Comparison of ENCODE assay signal across 8 cellular contexts in genomic region chr19:8423821-8424223, GRCh38. TPM values are rescaled to one million over a fixed set of nuclear protein-coding genes. Genes with fewer than 3 reads are reported as not detected.
DNase-seq lines count a peak whose midpoint lies in the region; TF ChIP-seq lines count a peak whose summit lies in the region.

No MANE protein-coding gene starts in this region.

- TF ChIP-seq CTCF in mammary epithelial cell (conservative IDR thresholded peaks at IDR 0.05 in 1 of 2, IDR thresholded peaks at IDR 0.05 in 1 of 2; ENCODE audit: extremely low read depth in 1 of 2, insufficient read depth in 1 of 2, low read depth in 1 of 2, low read length in 2 of 2): no peak
- no peak for TF ChIP-seq CTCF in kidney epithelial cell (IDR thresholded peaks at IDR 0.05; ENCODE audit: insufficient read depth, low read length, poor library complexity, severe bottlenecking)

- peak overlapping the region; percentile 38 for H3K27ac ChIP-seq in CD8-positive, alpha-beta memory T cell (ENCODE audit: low read depth, low read length)
- H3K27ac ChIP-seq in mammary epithelial cell (ENCODE audit: insufficient read depth, low read depth, low read length) (no peak overlapping the region), subcutaneous abdominal adipose tissue (ENCODE audit: low read depth, low read length) (peak overlapping the region; percentile 94)

- H3K27ac Mint-ChIP-seq in CD8-positive, alpha-beta memory T cell: no peak overlapping the region

- dilution Hi-C loops in mammary epithelial cell (cut with HindIII; ENCODE audit: low sequenced_read_pairs): no loop called here

- H3K4me1 Mint-ChIP-seq in CD8-positive, alpha-beta memory T cell: no peaks in the 10 kb centered on the region

- intact Hi-C loops in mammary epithelial cell (cut with micrococcal nuclease): no loop called here

- no peak overlapping the region for H3K4me3 ChIP-seq in CD8-positive, alpha-beta memory T cell (ENCODE audit: low read length)
- no peak overlapping the region for H3K4me3 ChIP-seq in mammary epithelial cell (replicated peaks in 1 of 3; ENCODE audit: insufficient read depth in 1 of 3, low read depth in 2 of 3, low read length in 3 of 3)
- no peak overlapping the region for H3K4me3 ChIP-seq in kidney epithelial cell (ENCODE audit: low read depth, low read length)
- peak overlapping the region in 4 of 5 donors; percentile 36 to 55 (median 52) for H3K4me3 ChIP-seq in subcutaneous abdominal adipose tissue (ENCODE audit: low read depth in 1 of 5, low read length in 5 of 5)

- H2AFZ ChIP-seq in mammary epithelial cell (ENCODE audit: low read depth, low read length): peak overlapping the region; percentile 17

- no peaks in the 10 kb centered on the region for H3K36me3 ChIP-seq in CD8-positive, alpha-beta memory T cell (ENCODE audit: insufficient read depth, low read length)
- H3K36me3 ChIP-seq in mammary epithelial cell (ENCODE audit: insufficient read depth, low read length) (no peaks in the 10 kb centered on the region), kidney epithelial cell (ENCODE audit: control insufficient read depth, insufficient read depth, low read length) (peaks cover 4% of the 10 kb centered on the region), subcutaneous abdominal adipose tissue (ENCODE audit: control insufficient read depth in 5 of 5, insufficient read depth in 5 of 5, low read length in 5 of 5) (peaks cover 0 to 23% (median 16%) of the 10 kb centered on the region in 5 donors)

- BruUV-seq in mammary epithelial cell (replicated peaks; lab: Mats Ljungman, UMichigan): no TSS peak

- no peaks in the 10 kb centered on the region for H4K20me1 ChIP-seq in mammary epithelial cell (ENCODE audit: insufficient read depth, low read length)

- CTCF ChIA-PET in CD8-positive, alpha-beta memory T cell (lab: Charles Lee): interaction anchor here (1.1 to 3.8 kb wide), 4 partner anchors 11 to 156 kb away, joined by 3 to 10 read pairs (median 4); partner anchors contain the start of gene MARCHF2
- CTCF ChIA-PET in mammary epithelial cell (lab: Charles Lee; ENCODE audit: low non-redundant PET): interaction anchor here (0.6 kb wide), 3 partner anchors 82 to 1410 kb away, joined by 3 to 17 read pairs (median 7); no protein-coding TSS in a partner anchor

- POLR2A ChIA-PET in CD8-positive, alpha-beta memory T cell (lab: Charles Lee): interaction anchor here (0.7 kb wide), 1 partner anchor 10 kb away, joined by 4 read pairs; the partner anchor contains the start of gene MARCHF2

- no peaks in the 10 kb centered on the region for H3K79me2 ChIP-seq in mammary epithelial cell (ENCODE audit: insufficient read depth, low read length)

- no peaks in the 10 kb centered on the region for H3K4me1 ChIP-seq in CD8-positive, alpha-beta memory T cell (ENCODE audit: insufficient read depth, low read length)
- peaks cover 10% of the 10 kb centered on the region for H3K4me1 ChIP-seq in mammary epithelial cell (ENCODE audit: insufficient read depth, low read length)
- peaks cover 6 to 30% (median 22%) of the 10 kb centered on the region in 5 donors for H3K4me1 ChIP-seq in subcutaneous abdominal adipose tissue (ENCODE audit: control insufficient read depth in 5 of 5, insufficient read depth in 5 of 5, low read length in 5 of 5)

- peaks cover 0 to 33% (median 5%) of the 10 kb centered on the region in 3 donors for H3K36me3 Mint-ChIP-seq in CD8-positive, alpha-beta memory T cell

- 5% methylated on average over 4 of the region's 9 CpGs for whole genome bisulfite sequencing in mammary epithelial cell (ENCODE audit: low coverage, missing lambda C conversion rate)

- H3K9me3 Mint-ChIP-seq in CD8-positive, alpha-beta memory T cell: no peaks in the 10 kb centered on the region

- no peak for DNase-seq in CD8-positive, alpha-beta memory T cell
- DNase-seq in MV-4-11 (lab: John Stamatoyannopoulos, UW) (peak; percentile 99), mammary epithelial cell (peak; percentile 93), kidney epithelial cell (ENCODE audit: low read depth) (peak; percentile 96), activated gamma-delta T cell (lab: John Stamatoyannopoulos, UW) (no peak)
- DNase-seq in stimulated activated CD8-positive, alpha-beta memory T cell treated with anti-CD3 and anti-CD28 coated beads, Interleukin-4, amount 100 ng/mL, for 48 hours: no peak
- DNase-seq in activated naive CD4-positive, alpha-beta T cell treated with Interleukin-2 at 50 U/mL for 16 hours: no peak

- H3K4me3 Mint-ChIP-seq in CD8-positive, alpha-beta memory T cell: no peak overlapping the region

- H3K9ac ChIP-seq in mammary epithelial cell (ENCODE audit: insufficient read depth, low read length): no peak overlapping the region
- H3K9ac ChIP-seq in subcutaneous abdominal adipose tissue (ENCODE audit: low read length in 5 of 5): peak overlapping the region; percentile 48 to 77 (median 68)

- no peaks in the 10 kb centered on the region for H3K27me3 ChIP-seq in CD8-positive, alpha-beta memory T cell (ENCODE audit: insufficient read depth, low read length, poor library complexity, severe bottlenecking)
- H3K27me3 ChIP-seq in mammary epithelial cell (ENCODE audit: insufficient read depth, low read length) (no peaks in the 10 kb centered on the region), kidney epithelial cell (ENCODE audit: control insufficient read depth, insufficient read depth, low read length) (no peaks in the 10 kb centered on the region), subcutaneous abdominal adipose tissue (ENCODE audit: control insufficient read depth in 5 of 5, insufficient read depth in 4 of 5, low read length in 5 of 5) (no peaks in the 10 kb centered on the region)

- in situ Hi-C loops in mammary epithelial cell (cut with MboI; ENCODE audit: low sequenced_read_pairs in 2 of 2): no loop called here

- H3K9me3 ChIP-seq in CD8-positive, alpha-beta memory T cell (ENCODE audit: low read length): no peaks in the 10 kb centered on the region
- H3K9me3 ChIP-seq in mammary epithelial cell (replicated peaks; ENCODE audit: insufficient read depth, low read length): no peaks in the 10 kb centered on the region
- H3K9me3 ChIP-seq in subcutaneous abdominal adipose tissue (ENCODE audit: control insufficient read depth in 5 of 5, low read length in 5 of 5): no peaks in the 10 kb centered on the region

- no peak overlapping the region for H3K4me2 ChIP-seq in mammary epithelial cell (ENCODE audit: insufficient read depth, low read depth, low read length)

- no peaks in the 10 kb centered on the region for H3K27me3 Mint-ChIP-seq in CD8-positive, alpha-beta memory T cell

RNA-seq across cellular contexts. Expression of gene MARCHF2, which starts 10.7 kb away (rescaled TPM):
- total RNA-seq in CD8-positive, alpha-beta memory T cell: 10 to 100 TPM; 13.1 to 14.1 TPM
- 51.0 TPM for polyA plus RNA-seq in CD8-positive, alpha-beta memory T cell
- 10 to 100 TPM; 21.9 to 48.3 TPM for total RNA-seq in mammary epithelial cell
- polyA plus RNA-seq in mammary epithelial cell: 22.4 TPM
- 33.3 TPM for polyA minus RNA-seq in mammary epithelial cell
- total RNA-seq in kidney epithelial cell: 75.0 and 95.9 TPM in 2 replicates

RNA-seq across cellular contexts. Expression of gene HNRNPM, which starts 21.0 kb away (rescaled TPM):
- total RNA-seq in CD8-positive, alpha-beta memory T cell: 100 to 1,000 TPM; 336 to 338 TPM
- polyA plus RNA-seq in CD8-positive, alpha-beta memory T cell: 311 TPM
- 100 to 1,000 TPM in 1 of 2 donors, 10 to 100 TPM in 1; 29.2 to 164 TPM for total RNA-seq in mammary epithelial cell
- 116 TPM for polyA plus RNA-seq in mammary epithelial cell
- 100.0 TPM for polyA minus RNA-seq in mammary epithelial cell
- 97.1 and 115 TPM in 2 replicates for total RNA-seq in kidney epithelial cell

RNA-seq across cellular contexts. Expression of gene RAB11B, which starts 33.7 kb away (rescaled TPM):
- total RNA-seq in CD8-positive, alpha-beta memory T cell: 10 to 100 TPM; 61.7 to 69.7 TPM
- polyA plus RNA-seq in CD8-positive, alpha-beta memory T cell: 87.4 TPM
- total RNA-seq in mammary epithelial cell (10 to 100 TPM; 24.0 to 88.3 TPM), kidney epithelial cell (58.2 and 69.8 TPM in 2 replicates)
- polyA plus RNA-seq in mammary epithelial cell: 47.7 TPM
- 14.4 TPM for polyA minus RNA-seq in mammary epithelial cell

RNA-seq across cellular contexts. Expression of gene ANGPTL4, which starts 59.9 kb away (rescaled TPM):
- not detected for total RNA-seq in CD8-positive, alpha-beta memory T cell
- polyA plus RNA-seq in CD8-positive, alpha-beta memory T cell: 0.28 TPM
- total RNA-seq in mammary epithelial cell (100 to 1,000 TPM in 1 of 2 donors, 10 to 100 TPM in 1; 75.8 to 294 TPM), kidney epithelial cell (22.4 and 31.4 TPM in 2 replicates)
- polyA plus RNA-seq in mammary epithelial cell: 551 TPM
- 208 TPM for polyA minus RNA-seq in mammary epithelial cell

Comparison
In these comparisons a context has a peak if more than half of its experiments do, and no peak if none do; other contexts are left out.
1. DNase-seq: peak in MV-4-11 (single experiment), mammary epithelial cell (single experiment) and kidney epithelial cell (single experiment); none in CD8-positive, alpha-beta memory T cell (0 of 5), activated gamma-delta T cell (single experiment), stimulated activated CD8-positive, alpha-beta memory T cell treated with anti-CD3 and anti-CD28 coated beads, Interleukin-4, amount 100 ng/mL, for 48 hours (single experiment) and activated naive CD4-positive, alpha-beta T cell treated with Interleukin-2 at 50 U/mL for 16 hours (single experiment).
2. H3K4me3 ChIP-seq: peak in subcutaneous abdominal adipose tissue (4 of 5); none in CD8-positive, alpha-beta memory T cell (single experiment), mammary epithelial cell (0 of 3) and kidney epithelial cell (single experiment).